ENCODE assay signal across 7 cellular contexts in genomic region chrX:50903387-50904027, GRCh38. TPM values are rescaled to one million over a fixed set of nuclear protein-coding genes. Genes with fewer than 3 reads are reported as not detected.
A peak's percentile ranks its signal among the peaks of the same experiment; 100 is the strongest.
DNase-seq lines count a peak whose midpoint lies in the region; ATAC-seq, FAIRE-seq and TF ChIP-seq lines count a peak whose summit lies in the region.

No MANE protein-coding gene starts in this region.

- POLR2A ChIA-PET in HEK293T (lab: Yijun Ruan, JAX), result no interaction called here

- no peak overlapping the region for H3K27ac Mint-ChIP-seq in glutamatergic neuron (ENCODE audit: unreplicated experiment)

- no peaks in the 10 kb centered on the region for H3K4me1 ChIP-seq in small intestine (ENCODE audit: control insufficient read depth in 2 of 2, insufficient read depth in 1 of 2, low read depth in 1 of 2, low read length in 1 of 2)

- peak; percentile 60 for TF ChIP-seq CTCF in GM06990 (IDR thresholded peaks at IDR 0.05; ENCODE audit: insufficient read depth, low read length, poor library complexity, severe bottlenecking)
- TF ChIP-seq CTCF in glutamatergic neuron (IDR thresholded peaks at IDR 0.05; ENCODE audit: partially characterized antibody, unreplicated experiment), result no peak

- H3K36me3 Mint-ChIP-seq in glutamatergic neuron (ENCODE audit: unreplicated experiment), result no peaks in the 10 kb centered on the region

- no peak for FAIRE-seq in small intestine (lab: Jason Lieb, UNC)

- no peaks in the 10 kb centered on the region for H3K27me3 Mint-ChIP-seq in glutamatergic neuron (ENCODE audit: unreplicated experiment)

- H3K4me3 Mint-ChIP-seq in glutamatergic neuron (ENCODE audit: unreplicated experiment), result no peak overlapping the region

- H3K4me1 Mint-ChIP-seq in glutamatergic neuron (ENCODE audit: low read depth, unreplicated experiment), result no peaks in the 10 kb centered on the region

- 23 to 38% (median 33%) methylated on average over 8 of the region's 8 CpGs for WGBS in small intestine, 3 donors

- H3K36me3 ChIP-seq in GM06990 (ENCODE audit: control insufficient read depth, insufficient read depth, low read length) (no peaks in the 10 kb centered on the region), small intestine (ENCODE audit: control insufficient read depth in 2 of 2, insufficient read depth in 2 of 2, low read length in 2 of 2) (no peaks in the 10 kb centered on the region)

- no peaks in the 10 kb centered on the region for H3K9me3 Mint-ChIP-seq in glutamatergic neuron (ENCODE audit: unreplicated experiment)

- CTCF ChIA-PET in HEK293T (lab: Yijun Ruan, JAX), result interaction anchor here (0.7 to 1.2 kb wide), 7 partner anchors 24 to 212 kb away, joined by 3 to 8 read pairs (median 3); no protein-coding TSS in a partner anchor

- no peaks in the 10 kb centered on the region for H3K27me3 ChIP-seq in GM06990 (replicated peaks; ENCODE audit: control insufficient read depth, insufficient read depth, low read length)
- no peaks in the 10 kb centered on the region for H3K27me3 ChIP-seq in small intestine (ENCODE audit: control insufficient read depth in 2 of 2, insufficient read depth in 2 of 2, low read length in 2 of 2)

- ATAC-seq in HG03457 (IDR thresholded peaks at IDR 0.05; ENCODE audit: unreplicated experiment) (no peak), HG03354 (IDR thresholded peaks at IDR 0.05; ENCODE audit: poor library complexity, severe bottlenecking, unreplicated experiment) (no peak)

- H3K4me3 ChIP-seq in GM06990 (replicated peaks; ENCODE audit: low read depth, low read length), result no peak overlapping the region
- H3K4me3 ChIP-seq in small intestine (ENCODE audit: low read depth in 1 of 2, low read length in 2 of 2), result no peak overlapping the region

- no peaks in the 10 kb centered on the region for H3K9me3 ChIP-seq in small intestine (ENCODE audit: control insufficient read depth, low read depth)

- no peak overlapping the region for H3K27ac ChIP-seq in small intestine (ENCODE audit: low read depth in 1 of 2, low read length in 1 of 2)

- DNase-seq in GM06990 (ENCODE audit: extremely low read depth, insufficient read length), result no peak
- peak; percentile 68 for DNase-seq in HEK293T (ENCODE audit: extremely low spot score)
- peak; percentile 2 for DNase-seq in SK-N-DZ (ENCODE audit: low spot score)
- DNase-seq in glutamatergic neuron, result peak; percentile 28
- peak; percentile 49 for DNase-seq in small intestine

TF ChIP-seq in HEK293T, 16 proteins besides CTCF, POLR2A, EP300 and RAD21:
- no peak for TF ChIP-seq TARDBP (IDR thresholded peaks at IDR 0.05)
- TF ChIP-seq ARNT (IDR thresholded peaks at IDR 0.05), result no peak
- no peak for TF ChIP-seq FOXK2 (IDR thresholded peaks at IDR 0.05)
- no peak for TF ChIP-seq FOXM1 (IDR thresholded peaks at IDR 0.05; ENCODE audit: borderline replicate concordance)
- no peak for TF ChIP-seq LEF1 (IDR thresholded peaks at IDR 0.05; ENCODE audit: borderline replicate concordance)
- no peak for TF ChIP-seq FOXA1 (IDR thresholded peaks at IDR 0.05)
- no peak for TF ChIP-seq CTBP1 (IDR thresholded peaks at IDR 0.05; ENCODE audit: borderline replicate concordance)
- no peak for TF ChIP-seq PKNOX1 (IDR thresholded peaks at IDR 0.05)
- TF ChIP-seq NFRKB (IDR thresholded peaks at IDR 0.05), result no peak
- TF ChIP-seq SP1 (IDR thresholded peaks at IDR 0.05), result no peak
- TF ChIP-seq ELF4 (IDR thresholded peaks at IDR 0.05), result no peak
- TF ChIP-seq BHLHE40 (IDR thresholded peaks at IDR 0.05; ENCODE audit: borderline replicate concordance), result no peak

RNA-seq across cellular contexts. Expression of gene BMP15, which starts 7.0 kb away (rescaled TPM):
- polyA plus RNA-seq in SK-N-DZ (2014; cell fraction: cytosol; rRNA removed), result not detected in 2 replicates
- not detected in 2 replicates for polyA plus RNA-seq in SK-N-DZ (2014; cell fraction: nucleus; rRNA removed)
- total RNA-seq in glutamatergic neuron (ENCODE audit: unreplicated experiment), result not detected
- polyA plus RNA-seq in small intestine, result not detected
